In the genomic region with DNA sequence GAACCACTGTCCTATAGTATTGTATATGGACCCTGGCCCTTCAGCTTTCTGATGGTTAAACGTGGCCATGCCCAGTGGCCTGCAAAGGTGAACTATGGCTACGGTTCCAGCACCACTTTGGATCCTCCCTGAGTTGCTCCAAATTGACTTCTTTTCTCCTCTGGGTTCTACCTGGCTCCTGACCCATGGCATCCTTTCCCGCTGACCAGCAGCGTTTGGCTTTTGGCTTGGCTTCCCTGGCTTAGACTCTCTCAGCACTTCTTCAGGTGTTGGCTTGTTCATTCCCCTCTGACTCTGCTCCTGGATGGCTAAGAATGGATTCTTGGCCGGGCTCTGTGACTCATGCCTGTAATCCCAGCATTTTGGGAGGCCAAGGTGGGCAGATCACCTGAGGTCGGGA, we compare ENCODE assay signal across 1 cellular context.
TF ChIP-seq lines count a peak whose summit lies in the region.

No MANE protein-coding gene starts in this region.

TF ChIP-seq in IMR-90, 13 proteins besides CTCF, POLR2A, EP300 and RAD21:
- TF ChIP-seq MAFK (IDR thresholded peaks at IDR 0.05; ENCODE audit: low read depth, low read length) = no peak
- TF ChIP-seq, protein P1, sequence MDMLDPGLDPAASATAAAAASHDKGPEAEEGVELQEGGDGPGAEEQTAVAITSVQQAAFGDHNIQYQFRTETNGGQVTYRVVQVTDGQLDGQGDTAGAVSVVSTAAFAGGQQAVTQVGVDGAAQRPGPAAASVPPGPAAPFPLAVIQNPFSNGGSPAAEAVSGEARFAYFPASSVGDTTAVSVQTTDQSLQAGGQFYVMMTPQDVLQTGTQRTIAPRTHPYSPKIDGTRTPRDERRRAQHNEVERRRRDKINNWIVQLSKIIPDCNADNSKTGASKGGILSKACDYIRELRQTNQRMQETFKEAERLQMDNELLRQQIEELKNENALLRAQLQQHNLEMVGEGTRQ (IDR thresholded peaks at IDR 0.05; ENCODE audit: low read depth, low read length) = no peak
- TF ChIP-seq, protein P2, sequence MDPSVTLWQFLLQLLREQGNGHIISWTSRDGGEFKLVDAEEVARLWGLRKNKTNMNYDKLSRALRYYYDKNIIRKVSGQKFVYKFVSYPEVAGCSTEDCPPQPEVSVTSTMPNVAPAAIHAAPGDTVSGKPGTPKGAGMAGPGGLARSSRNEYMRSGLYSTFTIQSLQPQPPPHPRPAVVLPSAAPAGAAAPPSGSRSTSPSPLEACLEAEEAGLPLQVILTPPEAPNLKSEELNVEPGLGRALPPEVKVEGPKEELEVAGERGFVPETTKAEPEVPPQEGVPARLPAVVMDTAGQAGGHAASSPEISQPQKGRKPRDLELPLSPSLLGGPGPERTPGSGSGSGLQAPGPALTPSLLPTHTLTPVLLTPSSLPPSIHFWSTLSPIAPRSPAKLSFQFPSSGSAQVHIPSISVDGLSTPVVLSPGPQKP (IDR thresholded peaks at IDR 0.05; ENCODE audit: borderline replicate concordance, low read depth, low read length) = no peak
- no peak for TF ChIP-seq RCOR1 (IDR thresholded peaks at IDR 0.05; ENCODE audit: insufficient replicate concordance, low read length)
- no peak for TF ChIP-seq CEBPB (IDR thresholded peaks at IDR 0.05; ENCODE audit: low read depth, low read length)
- no peak for TF ChIP-seq RFX5 (IDR thresholded peaks at IDR 0.05; ENCODE audit: low read depth, low read length)
- TF ChIP-seq MXI1 (IDR thresholded peaks at IDR 0.05; ENCODE audit: borderline replicate concordance, low read depth, low read length) = no peak
- TF ChIP-seq NFE2L2 (IDR thresholded peaks at IDR 0.05; ENCODE audit: low read depth, low read length) = no peak
- no peak for TF ChIP-seq SMC3 (IDR thresholded peaks at IDR 0.05; ENCODE audit: low read depth, low read length)
